Comparison of ENCODE assay signal across 1 cellular context in genomic region chr13:84481958-84482357, GRCh38.
TF ChIP-seq lines count a peak whose summit lies in the region.

No MANE protein-coding gene starts in this region.

TF ChIP-seq in WTC11, 78 proteins besides CTCF, POLR2A, EP300 and RAD21 (continued from another document):
- TF ChIP-seq ARID4B (CRISPR knock-in tag; IDR thresholded peaks at IDR 0.05; ENCODE audit: borderline replicate concordance) (no peak), ZBTB43 (CRISPR knock-in tag; IDR thresholded peaks at IDR 0.05) (no peak), AFF4 (CRISPR knock-in tag; IDR thresholded peaks at IDR 0.05; ENCODE audit: borderline replicate concordance) (no peak), TP53 (CRISPR knock-in tag; IDR thresholded peaks at IDR 0.05) (no peak), ZNF281 (CRISPR knock-in tag; IDR thresholded peaks at IDR 0.05) (no peak), ATF2 (CRISPR knock-in tag; IDR thresholded peaks at IDR 0.05; ENCODE audit: borderline replicate concordance, low read depth) (no peak), MLX (CRISPR knock-in tag; IDR thresholded peaks at IDR 0.05) (no peak), ESRRA (CRISPR knock-in tag; IDR thresholded peaks at IDR 0.05; ENCODE audit: borderline replicate concordance) (no peak), ATF1 (CRISPR knock-in tag; IDR thresholded peaks at IDR 0.05) (no peak), ZNF219 (CRISPR knock-in tag; IDR thresholded peaks at IDR 0.05; ENCODE audit: borderline replicate concordance) (no peak)
